Comparison of ENCODE assay signal across 24 cellular contexts in the genomic region with DNA sequence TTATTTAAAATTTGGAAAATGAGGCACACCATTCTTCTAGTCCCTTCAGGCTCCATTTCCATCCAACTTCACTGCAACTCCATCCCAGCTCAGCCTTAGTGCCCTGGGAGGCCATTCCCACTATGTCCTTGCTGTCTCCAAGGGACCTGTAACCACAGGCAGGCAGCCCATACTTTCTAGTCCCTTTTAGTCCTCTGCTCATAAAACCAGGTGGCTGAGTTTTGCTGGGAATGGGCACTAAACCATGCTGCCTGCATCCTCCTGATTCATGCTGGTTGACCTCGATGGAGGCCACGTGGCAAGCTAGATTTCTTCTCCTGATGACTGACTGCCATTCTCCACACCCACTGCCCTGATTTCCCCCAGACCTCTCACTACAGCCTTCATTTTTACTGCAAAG. TPM values are rescaled to one million over a fixed set of nuclear protein-coding genes. Genes with fewer than 3 reads are reported as not detected.
DNase-seq lines count a peak whose midpoint lies in the region; ATAC-seq, FAIRE-seq and TF ChIP-seq lines count a peak whose summit lies in the region.
"Had no signal": no experiment of that assay in that cellular context is flagged by ENCODE, and none has a peak within 500 bp of the region (broad histone marks: within the 10 kb centered on the region; RNA-seq: fewer than 3 reads in every experiment).

No MANE protein-coding gene starts in this region.

- intact Hi-C loops in HepG2 (cut with micrococcal nuclease; ENCODE audit: unreplicated experiment) (no loop called here), right lobe of liver (cut with DNase I) (no loop called here), Panc1 (cut with micrococcal nuclease; ENCODE audit: unreplicated experiment) (no loop called here), upper lobe of right lung (cut with DNase I) (no loop called here)

- H3K4me3 Mint-ChIP-seq in nephron progenitor cell (no peak overlapping the region), endodermal cell (no peak overlapping the region)
- H3K4me3 Mint-ChIP-seq: CD14-positive monocyte; CD8-positive, alpha-beta T cell; H9 had no signal

- in situ Hi-C loops in HepG2 (cut with HindIII; ENCODE audit: extremely low pct_ligation_motif_present, low pct_unique_long_range_greater_than_20kb) (no loop called here), Panc1 (cut with HindIII; ENCODE audit: low pct_unique_long_range_greater_than_20kb, low sequenced_read_pairs) (no loop called here)

- H3K4me1 ChIP-seq in HepG2 (ENCODE audit: insufficient read depth, low read length) (peaks cover 63% of the 10 kb centered on the region), right lobe of liver (no peaks in the 10 kb centered on the region), Panc1 (ENCODE audit: control insufficient read depth, insufficient read depth, low read length) (no peaks in the 10 kb centered on the region; the same call in 1 of the 2 replicates), upper lobe of right lung (peaks cover 3% of the 10 kb centered on the region), endodermal cell (ENCODE audit: control insufficient read depth, insufficient read depth, low read length) (peaks cover 10% of the 10 kb centered on the region)
- H3K4me1 ChIP-seq: A549 had no signal

- ATAC-seq in HepG2 (no peak), right lobe of liver (no peak), Panc1 (peak; percentile 59; the same call in 1 of the 2 replicates), upper lobe of right lung (no peak)
- ATAC-seq: A549; CD8-positive, alpha-beta T cell had no signal

- H3K36me3 ChIP-seq in HepG2 (replicated peaks in 1 of 2; ENCODE audit: control insufficient read depth in 1 of 2, insufficient read depth in 2 of 2, low read length in 2 of 2): no peaks in the 10 kb centered on the region
- H3K36me3 ChIP-seq in right lobe of liver: no peaks in the 10 kb centered on the region
- H3K36me3 ChIP-seq in Panc1 (ENCODE audit: control insufficient read depth, insufficient read depth, low read length): no peaks in the 10 kb centered on the region
- no peaks in the 10 kb centered on the region for H3K36me3 ChIP-seq in upper lobe of right lung
- H3K36me3 ChIP-seq in endodermal cell (ENCODE audit: control insufficient read depth, insufficient read depth, low read length): no peaks in the 10 kb centered on the region

- no peak for TF ChIP-seq EP300 in HepG2 (IDR thresholded peaks at IDR 0.05; ENCODE audit: low read depth in 2 of 2, low read length in 2 of 2)
- TF ChIP-seq EP300 in HepG2 (CRISPR knock-in tag; IDR thresholded peaks at IDR 0.05; ENCODE audit: borderline replicate concordance): no peak

- H3K9me3 ChIP-seq in HepG2 (ENCODE audit: low read length) (no peaks in the 10 kb centered on the region), right lobe of liver (no peaks in the 10 kb centered on the region), Panc1 (ENCODE audit: control insufficient read depth, insufficient read depth, low read depth, low read length) (no peaks in the 10 kb centered on the region), upper lobe of right lung (no peaks in the 10 kb centered on the region), endodermal cell (ENCODE audit: control insufficient read depth, low read length) (no peaks in the 10 kb centered on the region)
- H3K9me3 ChIP-seq: A549 had no signal

- DNase-seq in HepG2 (ENCODE audit: low spot score) (no peak), right lobe of liver (no peak), Panc1 (ENCODE audit: low read depth, low spot score) (no peak), nephron progenitor cell (no peak), upper lobe of right lung (peak; percentile 25), iPS-NIHi7 (ENCODE audit: extremely low spot score) (no peak), 8988T (no peak), endodermal cell (no peak)
- DNase-seq: CD8-positive, alpha-beta T cell; COR-L47; DMS153; DMS79 treated with DMSO at 0.1 percent for 48 hours; EL; H9 had no signal

- TF ChIP-seq POLR2A in HepG2 (IDR thresholded peaks at IDR 0.05; ENCODE audit: insufficient read depth in 1 of 2, low read depth in 2 of 2, low read length in 2 of 2) (no peak), right lobe of liver (IDR thresholded peaks at IDR 0.05) (no peak)

- POLR2A ChIA-PET in HepG2 (lab: Yijun Ruan, JAX): interaction anchor here (1.1 to 1.5 kb wide), 4 partner anchors 10 to 58 kb away, joined by 3 to 6 read pairs (median 4); partner anchors contain the start of gene HSP90AB1
- POLR2A ChIA-PET in Panc1 (lab: Charles Lee): interaction anchor here (0.5 to 0.7 kb wide), 4 partner anchors 9 to 91 kb away, joined by 3 to 6 read pairs (median 4); no protein-coding TSS in a partner anchor

- H3K27ac ChIP-seq in HepG2 (ENCODE audit: extremely low read length, insufficient read depth, low read length): no peak overlapping the region
- H3K27ac ChIP-seq in right lobe of liver: no peak overlapping the region
- H3K27ac ChIP-seq in Panc1 (ENCODE audit: low read length): no peak overlapping the region
- H3K27ac ChIP-seq in upper lobe of right lung: no peak overlapping the region
- no peak overlapping the region for H3K27ac ChIP-seq in endodermal cell (ENCODE audit: low read depth, low read length)
- H3K27ac ChIP-seq: A549 had no signal

- H3K36me3 Mint-ChIP-seq in nephron progenitor cell (ENCODE audit: low read depth) (no peaks in the 10 kb centered on the region), endodermal cell (ENCODE audit: low read depth) (no peaks in the 10 kb centered on the region)
- H3K36me3 Mint-ChIP-seq: CD14-positive monocyte; CD8-positive, alpha-beta T cell; IgD-negative memory B cell had no signal

- peaks cover 0 to under 1% of the 10 kb centered on the region in 2 experiments; a peak in 2 of 5 replicates for H3K27me3 ChIP-seq in HepG2 (ENCODE audit: control insufficient read depth in 1 of 2, insufficient read depth in 2 of 2, low read length in 2 of 2)
- no peaks in the 10 kb centered on the region for H3K27me3 ChIP-seq in right lobe of liver
- H3K27me3 ChIP-seq in Panc1 (ENCODE audit: control insufficient read depth, insufficient read depth, low read length): no peaks in the 10 kb centered on the region
- H3K27me3 ChIP-seq in upper lobe of right lung: no peaks in the 10 kb centered on the region
- no peaks in the 10 kb centered on the region for H3K27me3 ChIP-seq in endodermal cell (ENCODE audit: control insufficient read depth, insufficient read depth, low read length, poor library complexity, severe bottlenecking)

- H3K79me2 ChIP-seq in HepG2 (ENCODE audit: insufficient read depth, low read length): no peaks in the 10 kb centered on the region

- H4K20me1 ChIP-seq in HepG2 (ENCODE audit: insufficient read depth, low read length): no peaks in the 10 kb centered on the region

- no peak overlapping the region for H3K9ac ChIP-seq in HepG2 (ENCODE audit: insufficient read depth, low read depth, low read length)
- no peak overlapping the region for H3K9ac ChIP-seq in endodermal cell (ENCODE audit: extremely low read depth, low read length, poor library complexity, severe bottlenecking)

- no peaks in the 10 kb centered on the region for H3K9me3 Mint-ChIP-seq in nephron progenitor cell
- H3K9me3 Mint-ChIP-seq in endodermal cell: no peaks in the 10 kb centered on the region
- H3K9me3 Mint-ChIP-seq: CD8-positive, alpha-beta T cell; H9; IgD-negative memory B cell had no signal

- H2AFZ ChIP-seq in HepG2 (ENCODE audit: low read length): no peak overlapping the region

- TF ChIP-seq CTCF in HepG2 (CRISPR knock-in tag; IDR thresholded peaks at IDR 0.05) (no peak), right lobe of liver (IDR thresholded peaks at IDR 0.05) (no peak), Panc1 (IDR thresholded peaks at IDR 0.05) (no peak), nephron progenitor cell (IDR thresholded peaks at IDR 0.05) (no peak), upper lobe of right lung (IDR thresholded peaks at IDR 0.05) (no peak), endodermal cell (conservative IDR thresholded peaks at IDR 0.05) (no peak)

- no peak overlapping the region; the same call in 1 of the 2 replicates for H3K4me2 ChIP-seq in HepG2 (ENCODE audit: low read depth, low read length)
- H3K4me2 ChIP-seq: A549 had no signal

- FAIRE-seq in HepG2 (lab: Jason Lieb, UNC): no peak
- FAIRE-seq: A549, D721Med, G401.6, GM12892, GM19239 had no signal

- H3K27ac Mint-ChIP-seq in nephron progenitor cell: peak overlapping the region; percentile 15
- no peak overlapping the region for H3K27ac Mint-ChIP-seq in endodermal cell
- H3K27ac Mint-ChIP-seq: CD14-positive monocyte; CD8-positive, alpha-beta T cell; H9; IgD-negative memory B cell had no signal

- no peak for TF ChIP-seq RAD21 in HepG2 (CRISPR knock-in tag; IDR thresholded peaks at IDR 0.05)

- no peak overlapping the region for H3K4me3 ChIP-seq in HepG2 (replicated peaks in 1 of 3; ENCODE audit: insufficient read depth in 1 of 3, low read depth in 2 of 3, low read length in 3 of 3)
- H3K4me3 ChIP-seq in right lobe of liver: no peak overlapping the region
- no peak overlapping the region for H3K4me3 ChIP-seq in Panc1 (ENCODE audit: low read depth in 2 of 2, low read length in 2 of 2)
- no peak overlapping the region for H3K4me3 ChIP-seq in upper lobe of right lung
- H3K4me3 ChIP-seq in endodermal cell (ENCODE audit: low read length): no peak overlapping the region
- H3K4me3 ChIP-seq: A549 had no signal

- WGBS in HepG2 (ENCODE audit: low lambda C conversion rate): 24% methylated on average over 2 of the region's 2 CpGs
- WGBS in right lobe of liver (ENCODE audit: insufficient coverage, low coverage, low lambda C conversion rate, missing lambda C conversion rate): 89% methylated on average over 2 of the region's 2 CpGs
- WGBS in endodermal cell (ENCODE audit: insufficient coverage in 1 of 2, insufficient read length in 1 of 2), 2 experiments: 91 to 95% methylated on average over 2 of the region's 2 CpGs

- peaks cover 44% of the 10 kb centered on the region for H3K4me1 Mint-ChIP-seq in nephron progenitor cell
- H3K4me1 Mint-ChIP-seq in endodermal cell: peaks cover 36% of the 10 kb centered on the region

- no TSS peak for BruUV-seq in HepG2 (replicated peaks; lab: Mats Ljungman, UMichigan)
- no TSS peak for BruUV-seq in Panc1 (replicated peaks; lab: Mats Ljungman, UMichigan)

- H3K27me3 Mint-ChIP-seq in nephron progenitor cell (ENCODE audit: low read depth, poor library complexity): peaks cover 12% of the 10 kb centered on the region
- H3K27me3 Mint-ChIP-seq in endodermal cell (ENCODE audit: insufficient read depth): no peaks in the 10 kb centered on the region

- CTCF ChIA-PET in HepG2 (lab: Yijun Ruan, JAX; ENCODE audit: low intra/inter-chr PET ratio, low total read pairs): no interaction called here
- CTCF ChIA-PET in Panc1 (lab: Charles Lee): interaction anchor here (0.6 to 0.8 kb wide), 3 partner anchors 32 to 41 kb away, joined by 4 to 6 read pairs (median 5); no protein-coding TSS in a partner anchor

RNA-seq across cellular contexts. Expression of gene MYMX, which starts 27.5 kb away (rescaled TPM):
- total RNA-seq in HepG2 (2016; rRNA removed; fragmentation: Illumina TruSeq; extraction: Trizol): not detected in 2 replicates
- not detected in 2 replicates for total RNA-seq in HepG2 (2016; cell fraction: cytosol; rRNA removed; fragmentation: Illumina TruSeq; extraction: Trizol; ENCODE audit: low read depth)
- not detected in 2 replicates for total RNA-seq in HepG2 (2016; cell fraction: insoluble cytoplasmic fraction; rRNA removed; fragmentation: Illumina TruSeq; extraction: Trizol)
- not detected in 2 replicates for total RNA-seq in HepG2 (2016; cell fraction: membrane; rRNA removed; fragmentation: Illumina TruSeq; extraction: Trizol)
- not detected in 2 replicates for total RNA-seq in HepG2 (2016; cell fraction: nucleus; rRNA removed; fragmentation: Illumina TruSeq; extraction: Trizol)
- 0.14 TPM in 1 of 2 replicates, not detected in the other for polyA plus RNA-seq in HepG2 (2011; rRNA removed)
- 0.09 TPM in 1 of 2 replicates, not detected in the other for polyA plus RNA-seq in HepG2 (2011; cell fraction: cytosol; rRNA removed)
- 0.24 TPM in 1 of 2 replicates, not detected in the other for polyA plus RNA-seq in HepG2 (2011; cell fraction: nucleus; rRNA removed)
- polyA plus RNA-seq in HepG2 (2012): not detected in 2 replicates
- not detected in 2 replicates for polyA plus RNA-seq in HepG2 (2016; cell fraction: cytosol; fragmentation: Illumina TruSeq; extraction: Trizol; ENCODE audit: low read depth)
- not detected in 2 replicates for polyA plus RNA-seq in HepG2 (2016; cell fraction: insoluble cytoplasmic fraction; fragmentation: Illumina TruSeq; extraction: Trizol; ENCODE audit: low read depth)
- polyA plus RNA-seq in HepG2 (2016; cell fraction: membrane; fragmentation: Illumina TruSeq; extraction: Trizol; ENCODE audit: low read depth): not detected in 2 replicates
- not detected in 2 replicates for polyA plus RNA-seq in HepG2 (2016; cell fraction: nucleus; fragmentation: Illumina TruSeq; extraction: Trizol; ENCODE audit: insufficient read depth, low read depth)
- polyA minus RNA-seq in HepG2 (2011; rRNA and poly(A)+ RNA removed; ENCODE audit: low replicate concordance): not detected in 2 replicates
- polyA minus RNA-seq in HepG2 (2011; cell fraction: cytosol; rRNA and poly(A)+ RNA removed): not detected in 2 replicates
- polyA minus RNA-seq in HepG2 (2011; cell fraction: nucleus; rRNA and poly(A)+ RNA removed): not detected in 2 replicates
- total RNA-seq in right lobe of liver: not detected
- 1.8 TPM for total RNA-seq in Panc1 (2021; ENCODE audit: unreplicated experiment)
- polyA plus RNA-seq in Panc1 (2012; ENCODE audit: insufficient read length): 1.9 TPM
- 0.52 TPM for total RNA-seq in upper lobe of right lung
- 1 to 10 TPM; 1.7 to 1.8 TPM for total RNA-seq in endodermal cell
- polyA plus RNA-seq in endodermal cell (2013, experiment 1 of 2): 1.1 TPM
- 0.83 TPM for polyA plus RNA-seq in endodermal cell (2013, experiment 2 of 2)
- total RNA-seq: CD8-positive, alpha-beta T cell; HT-29 had no signal
- polyA plus RNA-seq: A549, AG04450, BJ, CD14-positive monocyte, IgD-negative memory B cell had no signal

RNA-seq across cellular contexts. Expression of gene CAPN11, which starts 30.6 kb away (rescaled TPM):
- total RNA-seq in HepG2 (2016; rRNA removed; fragmentation: Illumina TruSeq; extraction: Trizol) (0.07 TPM in 1 of 2 replicates, not detected in the other), right lobe of liver (under 1 TPM in 2 of 6 experiments, not detected in 4; 0.22 to 0.31 TPM), Panc1 (2021; ENCODE audit: unreplicated experiment) (1.2 TPM), upper lobe of right lung (1.6 TPM), endodermal cell (1 to 10 TPM in 1 of 2 donors, under 1 TPM in 1; 0.53 to 1.2 TPM)
- total RNA-seq in HepG2 (2016; cell fraction: cytosol; rRNA removed; fragmentation: Illumina TruSeq; extraction: Trizol; ENCODE audit: low read depth): not detected in 2 replicates
- total RNA-seq in HepG2 (2016; cell fraction: insoluble cytoplasmic fraction; rRNA removed; fragmentation: Illumina TruSeq; extraction: Trizol): not detected in 2 replicates
- total RNA-seq in HepG2 (2016; cell fraction: membrane; rRNA removed; fragmentation: Illumina TruSeq; extraction: Trizol): not detected in 2 replicates
- not detected in 2 replicates for total RNA-seq in HepG2 (2016; cell fraction: nucleus; rRNA removed; fragmentation: Illumina TruSeq; extraction: Trizol)
- 0.11 and 0.13 TPM in 2 replicates for polyA plus RNA-seq in HepG2 (2011; rRNA removed)
- polyA plus RNA-seq in HepG2 (2011; cell fraction: cytosol; rRNA removed): 0.03 and 0.05 TPM in 2 replicates
- 0.71 and 0.74 TPM in 2 replicates for polyA plus RNA-seq in HepG2 (2011; cell fraction: nucleus; rRNA removed)
- 0.07 and 0.09 TPM in 2 replicates for polyA plus RNA-seq in HepG2 (2012)
- polyA plus RNA-seq in HepG2 (2016; cell fraction: cytosol; fragmentation: Illumina TruSeq; extraction: Trizol; ENCODE audit: low read depth): not detected in 2 replicates
- not detected in 2 replicates for polyA plus RNA-seq in HepG2 (2016; cell fraction: insoluble cytoplasmic fraction; fragmentation: Illumina TruSeq; extraction: Trizol; ENCODE audit: low read depth)
- not detected in 2 replicates for polyA plus RNA-seq in HepG2 (2016; cell fraction: membrane; fragmentation: Illumina TruSeq; extraction: Trizol; ENCODE audit: low read depth)
- polyA plus RNA-seq in HepG2 (2016; cell fraction: nucleus; fragmentation: Illumina TruSeq; extraction: Trizol; ENCODE audit: insufficient read depth, low read depth): not detected in 2 replicates
- polyA minus RNA-seq in HepG2 (2011; rRNA and poly(A)+ RNA removed; ENCODE audit: low replicate concordance): 0.07 TPM in 1 of 2 replicates, not detected in the other
- not detected in 2 replicates for polyA minus RNA-seq in HepG2 (2011; cell fraction: cytosol; rRNA and poly(A)+ RNA removed)
- 0.37 TPM in 1 of 2 replicates, not detected in the other for polyA minus RNA-seq in HepG2 (2011; cell fraction: nucleus; rRNA and poly(A)+ RNA removed)
- 0.85 TPM for polyA plus RNA-seq in Panc1 (2012; ENCODE audit: insufficient read length)
- polyA plus RNA-seq in endodermal cell (2013, experiment 1 of 2): 0.18 TPM
- polyA plus RNA-seq in endodermal cell (2013, experiment 2 of 2): 0.17 TPM
- total RNA-seq: HT-29 had no signal
- polyA plus RNA-seq: CD14-positive monocyte, IgD-negative memory B cell had no signal

RNA-seq across cellular contexts. Expression of gene SLC29A1, which starts 34.1 kb away (rescaled TPM):
- total RNA-seq in HepG2 (2016; rRNA removed; fragmentation: Illumina TruSeq; extraction: Trizol) (23.1 and 43.2 TPM in 2 replicates), right lobe of liver (10 to 100 TPM; 27.4 to 51.3 (median 31.4) TPM), Panc1 (2021; ENCODE audit: unreplicated experiment) (263 TPM), upper lobe of right lung (59.8 TPM), endodermal cell (100 to 1,000 TPM; 129 to 155 TPM)
- total RNA-seq in HepG2 (2016; cell fraction: cytosol; rRNA removed; fragmentation: Illumina TruSeq; extraction: Trizol; ENCODE audit: low read depth): 19.7 and 24.6 TPM in 2 replicates
- 22.9 and 41.9 TPM in 2 replicates for total RNA-seq in HepG2 (2016; cell fraction: insoluble cytoplasmic fraction; rRNA removed; fragmentation: Illumina TruSeq; extraction: Trizol)
- 37.5 and 40.9 TPM in 2 replicates for total RNA-seq in HepG2 (2016; cell fraction: membrane; rRNA removed; fragmentation: Illumina TruSeq; extraction: Trizol)
- total RNA-seq in HepG2 (2016; cell fraction: nucleus; rRNA removed; fragmentation: Illumina TruSeq; extraction: Trizol): 42.6 and 53.1 TPM in 2 replicates
- polyA plus RNA-seq in HepG2 (2011; rRNA removed): 95.5 and 106 TPM in 2 replicates
- 92.8 and 113 TPM in 2 replicates for polyA plus RNA-seq in HepG2 (2011; cell fraction: cytosol; rRNA removed)
- 132 and 138 TPM in 2 replicates for polyA plus RNA-seq in HepG2 (2011; cell fraction: nucleus; rRNA removed)
- 38.8 and 43.9 TPM in 2 replicates for polyA plus RNA-seq in HepG2 (2012)
- polyA plus RNA-seq in HepG2 (2016; cell fraction: cytosol; fragmentation: Illumina TruSeq; extraction: Trizol; ENCODE audit: low read depth): 32.1 and 36.6 TPM in 2 replicates
- polyA plus RNA-seq in HepG2 (2016; cell fraction: insoluble cytoplasmic fraction; fragmentation: Illumina TruSeq; extraction: Trizol; ENCODE audit: low read depth): 35.2 and 35.6 TPM in 2 replicates
- polyA plus RNA-seq in HepG2 (2016; cell fraction: membrane; fragmentation: Illumina TruSeq; extraction: Trizol; ENCODE audit: low read depth): 48.6 and 49.6 TPM in 2 replicates
- 82.7 and 90.9 TPM in 2 replicates for polyA plus RNA-seq in HepG2 (2016; cell fraction: nucleus; fragmentation: Illumina TruSeq; extraction: Trizol; ENCODE audit: insufficient read depth, low read depth)
- 236 and 248 TPM in 2 replicates for polyA minus RNA-seq in HepG2 (2011; rRNA and poly(A)+ RNA removed; ENCODE audit: low replicate concordance)
- 35.4 and 40.0 TPM in 2 replicates for polyA minus RNA-seq in HepG2 (2011; cell fraction: cytosol; rRNA and poly(A)+ RNA removed)
- polyA minus RNA-seq in HepG2 (2011; cell fraction: nucleus; rRNA and poly(A)+ RNA removed): 37.0 and 39.3 TPM in 2 replicates
- polyA plus RNA-seq in Panc1 (2012; ENCODE audit: insufficient read length): 313 TPM
- polyA plus RNA-seq in endodermal cell (2013, experiment 1 of 2): 65.0 TPM
- 58.4 TPM for polyA plus RNA-seq in endodermal cell (2013, experiment 2 of 2)

RNA-seq across cellular contexts. Expression of gene HSP90AB1, which starts 57.6 kb away (rescaled TPM):
- total RNA-seq in HepG2 (2016; rRNA removed; fragmentation: Illumina TruSeq; extraction: Trizol) (1,472 and 2,212 TPM in 2 replicates), right lobe of liver (100 to 1,000 TPM; 183 to 566 (median 345) TPM), Panc1 (2021; ENCODE audit: unreplicated experiment) (1,253 TPM), upper lobe of right lung (660 TPM), endodermal cell (1,000 to 10,000 TPM; 1,356 to 1,422 TPM)
- 123 and 155 TPM in 2 replicates for total RNA-seq in HepG2 (2016; cell fraction: cytosol; rRNA removed; fragmentation: Illumina TruSeq; extraction: Trizol; ENCODE audit: low read depth)
- total RNA-seq in HepG2 (2016; cell fraction: insoluble cytoplasmic fraction; rRNA removed; fragmentation: Illumina TruSeq; extraction: Trizol): 1,508 and 1,964 TPM in 2 replicates
- 383 and 490 TPM in 2 replicates for total RNA-seq in HepG2 (2016; cell fraction: membrane; rRNA removed; fragmentation: Illumina TruSeq; extraction: Trizol)
- 1,014 and 1,081 TPM in 2 replicates for total RNA-seq in HepG2 (2016; cell fraction: nucleus; rRNA removed; fragmentation: Illumina TruSeq; extraction: Trizol)
- 1,076 and 1,325 TPM in 2 replicates for polyA plus RNA-seq in HepG2 (2011; rRNA removed)
- polyA plus RNA-seq in HepG2 (2011; cell fraction: cytosol; rRNA removed): 1,072 and 1,224 TPM in 2 replicates
- 279 and 406 TPM in 2 replicates for polyA plus RNA-seq in HepG2 (2011; cell fraction: nucleus; rRNA removed)
- polyA plus RNA-seq in HepG2 (2012): 1,683 and 1,883 TPM in 2 replicates
- 155 and 188 TPM in 2 replicates for polyA plus RNA-seq in HepG2 (2016; cell fraction: cytosol; fragmentation: Illumina TruSeq; extraction: Trizol; ENCODE audit: low read depth)
- 2,023 and 2,380 TPM in 2 replicates for polyA plus RNA-seq in HepG2 (2016; cell fraction: insoluble cytoplasmic fraction; fragmentation: Illumina TruSeq; extraction: Trizol; ENCODE audit: low read depth)
- 336 and 456 TPM in 2 replicates for polyA plus RNA-seq in HepG2 (2016; cell fraction: membrane; fragmentation: Illumina TruSeq; extraction: Trizol; ENCODE audit: low read depth)
- 1,245 and 1,272 TPM in 2 replicates for polyA plus RNA-seq in HepG2 (2016; cell fraction: nucleus; fragmentation: Illumina TruSeq; extraction: Trizol; ENCODE audit: insufficient read depth, low read depth)
- polyA minus RNA-seq in HepG2 (2011; rRNA and poly(A)+ RNA removed; ENCODE audit: low replicate concordance): 1,001 and 1,123 TPM in 2 replicates
- 1,091 and 1,101 TPM in 2 replicates for polyA minus RNA-seq in HepG2 (2011; cell fraction: cytosol; rRNA and poly(A)+ RNA removed)
- polyA minus RNA-seq in HepG2 (2011; cell fraction: nucleus; rRNA and poly(A)+ RNA removed): 271 and 440 TPM in 2 replicates
- polyA plus RNA-seq in Panc1 (2012; ENCODE audit: insufficient read length): 799 TPM
- polyA plus RNA-seq in endodermal cell (2013, experiment 1 of 2): 1,137 TPM
- polyA plus RNA-seq in endodermal cell (2013, experiment 2 of 2): 1,046 TPM
